1 cellular context compared by ENCODE assay signal in the genomic region with DNA sequence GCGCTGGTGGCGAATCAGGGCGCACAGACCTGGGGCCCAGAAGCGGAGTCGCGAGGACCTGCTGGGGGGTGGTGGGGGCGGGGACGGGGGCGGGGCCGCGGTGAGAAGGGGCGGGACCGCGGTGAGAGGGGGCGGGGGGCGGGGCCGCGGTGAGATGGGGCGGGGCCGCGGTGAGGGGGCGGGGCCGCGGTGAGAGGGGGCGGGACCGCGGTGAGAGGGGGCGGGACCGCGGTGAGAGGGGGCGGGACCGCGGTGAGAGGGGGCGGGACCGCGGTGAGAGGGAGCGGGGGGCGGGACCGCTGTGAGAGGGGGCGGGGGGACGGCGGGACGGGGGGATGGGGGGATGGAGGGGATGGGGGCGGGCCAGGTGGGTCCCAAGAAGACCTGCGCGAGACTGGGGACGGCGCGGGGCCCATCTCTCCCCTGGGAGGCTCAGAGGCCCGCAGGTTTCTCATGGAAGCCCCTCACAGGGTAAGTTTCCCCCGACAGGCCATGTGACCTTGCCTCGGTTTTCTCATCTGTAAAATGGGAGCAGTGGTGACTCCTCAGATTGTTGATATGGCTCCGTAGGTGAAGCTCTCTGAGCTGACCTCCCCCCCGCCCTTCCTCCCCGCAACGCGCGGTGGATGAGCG.
TF ChIP-seq lines count a peak whose summit lies in the region.

No MANE protein-coding gene starts in this region.

TF ChIP-seq in WTC11, 78 proteins besides CTCF, POLR2A, EP300 and RAD21 (continued from another document):
- TF ChIP-seq, protein P1, sequence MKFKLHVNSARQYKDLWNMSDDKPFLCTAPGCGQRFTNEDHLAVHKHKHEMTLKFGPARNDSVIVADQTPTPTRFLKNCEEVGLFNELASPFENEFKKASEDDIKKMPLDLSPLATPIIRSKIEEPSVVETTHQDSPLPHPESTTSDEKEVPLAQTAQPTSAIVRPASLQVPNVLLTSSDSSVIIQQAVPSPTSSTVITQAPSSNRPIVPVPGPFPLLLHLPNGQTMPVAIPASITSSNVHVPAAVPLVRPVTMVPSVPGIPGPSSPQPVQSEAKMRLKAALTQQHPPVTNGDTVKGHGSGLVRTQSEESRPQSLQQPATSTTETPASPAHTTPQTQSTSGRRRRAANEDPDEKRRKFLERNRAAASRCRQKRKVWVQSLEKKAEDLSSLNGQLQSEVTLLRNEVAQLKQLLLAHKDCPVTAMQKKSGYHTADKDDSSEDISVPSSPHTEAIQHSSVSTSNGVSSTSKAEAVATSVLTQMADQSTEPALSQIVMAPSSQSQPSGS (CRISPR knock-in tag; IDR thresholded peaks at IDR 0.05; ENCODE audit: borderline replicate concordance, low read depth) = no peak
- TF ChIP-seq JUN (CRISPR knock-in tag; IDR thresholded peaks at IDR 0.05) (no peak), GTF2I (CRISPR knock-in tag; conservative IDR thresholded peaks at IDR 0.05) (peak; percentile 96), JAZF1 (CRISPR knock-in tag; IDR thresholded peaks at IDR 0.05) (no peak), NR3C1 (CRISPR knock-in tag; conservative IDR thresholded peaks at IDR 0.05; ENCODE audit: low read depth) (no peak), FOXP1 (CRISPR knock-in tag; IDR thresholded peaks at IDR 0.05; ENCODE audit: borderline replicate concordance) (no peak), ZNF396 (CRISPR knock-in tag; IDR thresholded peaks at IDR 0.05; ENCODE audit: borderline replicate concordance) (no peak), ZNF416 (CRISPR knock-in tag; IDR thresholded peaks at IDR 0.05) (no peak)
- TF ChIP-seq, protein P2, sequence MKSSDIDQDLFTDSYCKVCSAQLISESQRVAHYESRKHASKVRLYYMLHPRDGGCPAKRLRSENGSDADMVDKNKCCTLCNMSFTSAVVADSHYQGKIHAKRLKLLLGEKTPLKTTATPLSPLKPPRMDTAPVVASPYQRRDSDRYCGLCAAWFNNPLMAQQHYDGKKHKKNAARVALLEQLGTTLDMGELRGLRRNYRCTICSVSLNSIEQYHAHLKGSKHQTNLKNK (CRISPR knock-in tag; IDR thresholded peaks at IDR 0.05) = no peak
- TF ChIP-seq, protein P3, sequence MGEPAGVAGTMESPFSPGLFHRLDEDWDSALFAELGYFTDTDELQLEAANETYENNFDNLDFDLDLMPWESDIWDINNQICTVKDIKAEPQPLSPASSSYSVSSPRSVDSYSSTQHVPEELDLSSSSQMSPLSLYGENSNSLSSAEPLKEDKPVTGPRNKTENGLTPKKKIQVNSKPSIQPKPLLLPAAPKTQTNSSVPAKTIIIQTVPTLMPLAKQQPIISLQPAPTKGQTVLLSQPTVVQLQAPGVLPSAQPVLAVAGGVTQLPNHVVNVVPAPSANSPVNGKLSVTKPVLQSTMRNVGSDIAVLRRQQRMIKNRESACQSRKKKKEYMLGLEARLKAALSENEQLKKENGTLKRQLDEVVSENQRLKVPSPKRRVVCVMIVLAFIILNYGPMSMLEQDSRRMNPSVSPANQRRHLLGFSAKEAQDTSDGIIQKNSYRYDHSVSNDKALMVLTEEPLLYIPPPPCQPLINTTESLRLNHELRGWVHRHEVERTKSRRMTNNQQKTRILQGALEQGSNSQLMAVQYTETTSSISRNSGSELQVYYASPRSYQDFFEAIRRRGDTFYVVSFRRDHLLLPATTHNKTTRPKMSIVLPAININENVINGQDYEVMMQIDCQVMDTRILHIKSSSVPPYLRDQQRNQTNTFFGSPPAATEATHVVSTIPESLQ (CRISPR knock-in tag; IDR thresholded peaks at IDR 0.05) = no peak
TF ChIP-seq in WTC11: peak in this region for 3.
